ENCODE assay signal across 9 cellular contexts in the genomic region with DNA sequence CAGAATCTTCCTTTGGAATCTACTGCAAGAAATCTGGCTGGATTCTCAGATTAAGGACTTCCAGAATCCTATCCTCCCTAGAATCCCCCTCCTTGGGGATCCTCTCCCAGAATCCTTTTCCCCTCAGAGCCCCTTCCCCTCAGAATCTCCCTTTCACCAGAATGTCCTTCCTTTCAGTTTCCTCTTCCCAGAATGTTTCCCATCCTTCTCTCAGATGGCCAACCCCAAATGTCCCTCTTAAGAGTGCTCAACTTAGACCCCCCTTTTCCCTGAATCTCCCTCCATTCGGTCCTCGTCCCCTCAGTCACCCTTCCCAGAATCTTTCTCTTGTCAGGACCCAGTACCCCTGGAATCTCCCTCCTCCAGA. TPM values are rescaled to one million over a fixed set of nuclear protein-coding genes. Genes with fewer than 3 reads are reported as not detected.
DNase-seq lines count a peak whose midpoint lies in the region; ATAC-seq, FAIRE-seq and TF ChIP-seq lines count a peak whose summit lies in the region.
"Had no signal": no experiment of that assay in that cellular context is flagged by ENCODE, and none has a peak within 500 bp of the region (broad histone marks: within the 10 kb centered on the region; RNA-seq: fewer than 3 reads in every experiment).

No MANE protein-coding gene starts in this region.

- peaks cover 34% of the 10 kb centered on the region for H3K36me3 Mint-ChIP-seq in activated CD8-positive, alpha-beta memory T cell treated with anti-CD3 and anti-CD28 coated beads, Interleukin-2, amount 10 ng/mL, durations not matched to agents 7 days and 5 days

- no peak overlapping the region for H2AFZ ChIP-seq in HepG2 (ENCODE audit: low read length)

- peaks cover 50% of the 10 kb centered on the region for H3K4me1 Mint-ChIP-seq in activated CD8-positive, alpha-beta memory T cell treated with anti-CD3 and anti-CD28 coated beads, Interleukin-2, amount 10 ng/mL, durations not matched to agents 7 days and 5 days

- H3K4me1 ChIP-seq in HepG2 (ENCODE audit: insufficient read depth, low read length) = peaks cover 73% of the 10 kb centered on the region
- H3K4me1 ChIP-seq in thymus (ENCODE audit: control insufficient read depth, insufficient read depth, low read length) = peaks cover 11% of the 10 kb centered on the region

- TF ChIP-seq POLR2A in HepG2 (IDR thresholded peaks at IDR 0.05; ENCODE audit: insufficient read depth in 1 of 2, low read depth in 2 of 2, low read length in 2 of 2) = no peak

- peak overlapping the region; percentile 99 for H3K9ac ChIP-seq in HepG2 (ENCODE audit: insufficient read depth, low read depth, low read length)

- peaks cover 24% of the 10 kb centered on the region for H3K79me2 ChIP-seq in HepG2 (ENCODE audit: insufficient read depth, low read length)

- FAIRE-seq in HepG2 (lab: Jason Lieb, UNC) = no peak
- FAIRE-seq: colon had no signal

- H4K20me1 ChIP-seq in HepG2 (ENCODE audit: insufficient read depth, low read length) = peaks cover 29% of the 10 kb centered on the region

- DNase-seq in activated CD8-positive, alpha-beta memory T cell treated with anti-CD3 and anti-CD28 coated beads, Interleukin-2, amount 10 ng/mL, durations not matched to agents 7 days and 5 days = no peak
- DNase-seq in activated CD8-positive, alpha-beta memory T cell treated with anti-CD3 and anti-CD28 coated beads for 24 hours = no peak
- DNase-seq in HepG2 (ENCODE audit: low spot score) (no peak), NCI-H1092 (lab: John Stamatoyannopoulos, UW) (no peak)

- no peak for TF ChIP-seq CTCF in HepG2 (CRISPR knock-in tag; IDR thresholded peaks at IDR 0.05)

- in situ Hi-C loops in HepG2 (cut with HindIII; ENCODE audit: extremely low pct_ligation_motif_present, low pct_unique_long_range_greater_than_20kb) = no loop called here

- WGBS in HepG2 (ENCODE audit: low lambda C conversion rate) = 1% methylated on average over 2 of the region's 2 CpGs
- WGBS in thymus = 6% methylated on average over 2 of the region's 2 CpGs

- H3K4me3 Mint-ChIP-seq in activated CD8-positive, alpha-beta memory T cell treated with anti-CD3 and anti-CD28 coated beads, Interleukin-2, amount 10 ng/mL, durations not matched to agents 7 days and 5 days = peak overlapping the region; percentile 99

- no peak for TF ChIP-seq RAD21 in HepG2 (CRISPR knock-in tag; IDR thresholded peaks at IDR 0.05)

- intact Hi-C loops in HepG2 (cut with micrococcal nuclease; ENCODE audit: unreplicated experiment) = no loop called here

- no peaks in the 10 kb centered on the region for H3K9me3 ChIP-seq in HepG2 (ENCODE audit: low read length)
- no peaks in the 10 kb centered on the region for H3K9me3 ChIP-seq in thymus (ENCODE audit: control insufficient read depth)

- no peaks in the 10 kb centered on the region for H3K9me3 Mint-ChIP-seq in activated CD8-positive, alpha-beta memory T cell treated with anti-CD3 and anti-CD28 coated beads, Interleukin-2, amount 10 ng/mL, durations not matched to agents 7 days and 5 days (ENCODE audit: low read depth)

- peaks cover 4% of the 10 kb centered on the region for H3K27me3 Mint-ChIP-seq in activated CD8-positive, alpha-beta memory T cell treated with anti-CD3 and anti-CD28 coated beads, Interleukin-2, amount 10 ng/mL, durations not matched to agents 7 days and 5 days

- ATAC-seq in activated CD8-positive, alpha-beta memory T cell treated with anti-CD3 and anti-CD28 coated beads, Interleukin-2, amount 10 ng/mL, durations not matched to agents 7 days and 5 days = no peak
- ATAC-seq in HepG2 = no peak
- ATAC-seq in GM19467 (IDR thresholded peaks at IDR 0.05; ENCODE audit: unreplicated experiment) = no peak
- no peak for ATAC-seq in HG02852 (IDR thresholded peaks at IDR 0.05; ENCODE audit: unreplicated experiment)

- no peak for TF ChIP-seq EP300 in HepG2 (IDR thresholded peaks at IDR 0.05; ENCODE audit: low read depth in 2 of 2, low read length in 2 of 2)
- no peak for TF ChIP-seq EP300 in HepG2 (CRISPR knock-in tag; IDR thresholded peaks at IDR 0.05; ENCODE audit: borderline replicate concordance)

- POLR2A ChIA-PET in HepG2 (lab: Yijun Ruan, JAX) = interaction anchor here (0.6 to 1.8 kb wide), 39 partner anchors 8 to 534 kb away, joined by 3 to 78 read pairs (median 5); a partner anchor contains a TSS

- H3K27me3 ChIP-seq in HepG2 (ENCODE audit: control insufficient read depth in 1 of 2, insufficient read depth in 2 of 2, low read length in 2 of 2) = no peaks in the 10 kb centered on the region; a peak in 1 of 5 replicates
- no peaks in the 10 kb centered on the region for H3K27me3 ChIP-seq in thymus (ENCODE audit: control insufficient read depth, insufficient read depth)

- H3K4me2 ChIP-seq in HepG2 (ENCODE audit: low read depth, low read length) = peak overlapping the region; percentile 95

- H3K4me3 ChIP-seq in HepG2 (replicated peaks in 1 of 3; ENCODE audit: insufficient read depth in 1 of 3, low read depth in 2 of 3, low read length in 3 of 3) = peak overlapping the region; percentile 64 to 99 (median 77)
- peak overlapping the region; percentile 86 for H3K4me3 ChIP-seq in thymus (ENCODE audit: low read length)

- CTCF ChIA-PET in activated CD8-positive, alpha-beta memory T cell treated with anti-CD3 and anti-CD28 coated beads, Interleukin-2, amount 10 ng/mL, durations not matched to agents 7 days and 5 days (lab: Charles Lee) = interaction anchor here (0.6 to 3.4 kb wide), 15 partner anchors 8 to 534 kb away, joined by 3 to 20 read pairs (median 5); a partner anchor contains a TSS
- CTCF ChIA-PET in HepG2 (lab: Yijun Ruan, JAX; ENCODE audit: low intra/inter-chr PET ratio, low total read pairs) = no interaction called here

- H3K27ac Mint-ChIP-seq in activated CD8-positive, alpha-beta memory T cell treated with anti-CD3 and anti-CD28 coated beads, Interleukin-2, amount 10 ng/mL, durations not matched to agents 7 days and 5 days = peak overlapping the region; percentile 99

- H3K36me3 ChIP-seq in HepG2 (replicated peaks in 1 of 2; ENCODE audit: control insufficient read depth in 1 of 2, insufficient read depth in 2 of 2, low read length in 2 of 2) (peaks cover 11 to 26% of the 10 kb centered on the region in 2 experiments), thymus (ENCODE audit: control insufficient read depth, insufficient read depth) (peaks cover 26% of the 10 kb centered on the region)

- H3K27ac ChIP-seq in angular gyrus (ENCODE audit: low read depth, low read length) (peak overlapping the region; percentile 90), HepG2 (ENCODE audit: extremely low read length, insufficient read depth, low read length) (peak overlapping the region; percentile 88), thymus (ENCODE audit: low read depth) (peak overlapping the region; percentile 94)

- BruUV-seq in HepG2 (replicated peaks; lab: Mats Ljungman, UMichigan) = TSS peak; percentile 99

RNA-seq across cellular contexts. Expression of a gene that starts 0.6 kb away (rescaled TPM):
- 1,000 to 10,000 TPM; 1,815 to 2,117 TPM for total RNA-seq in activated CD8-positive, alpha-beta memory T cell treated with anti-CD3 and anti-CD28 coated beads, Interleukin-2, amount 10 ng/mL, durations not matched to agents 7 days and 5 days
- total RNA-seq in HepG2 (2016; rRNA removed; fragmentation: Illumina TruSeq; extraction: Trizol) = 488 and 790 TPM in 2 replicates
- 875 and 1,100 TPM in 2 replicates for total RNA-seq in HepG2 (2016; cell fraction: cytosol; rRNA removed; fragmentation: Illumina TruSeq; extraction: Trizol; ENCODE audit: low read depth)
- total RNA-seq in HepG2 (2016; cell fraction: insoluble cytoplasmic fraction; rRNA removed; fragmentation: Illumina TruSeq; extraction: Trizol) = 524 and 648 TPM in 2 replicates
- 1,389 and 1,434 TPM in 2 replicates for total RNA-seq in HepG2 (2016; cell fraction: membrane; rRNA removed; fragmentation: Illumina TruSeq; extraction: Trizol)
- total RNA-seq in HepG2 (2016; cell fraction: nucleus; rRNA removed; fragmentation: Illumina TruSeq; extraction: Trizol) = 216 and 289 TPM in 2 replicates
- polyA plus RNA-seq in HepG2 (2011; rRNA removed) (2,583 and 2,596 TPM in 2 replicates), thymus (3,143 TPM)
- 6,196 and 9,335 TPM in 2 replicates for polyA plus RNA-seq in HepG2 (2011; cell fraction: cytosol; rRNA removed)
- polyA plus RNA-seq in HepG2 (2011; cell fraction: nucleus; rRNA removed) = 2,074 and 2,083 TPM in 2 replicates
- 3,042 and 3,601 TPM in 2 replicates for polyA plus RNA-seq in HepG2 (2012)
- polyA plus RNA-seq in HepG2 (2016; cell fraction: cytosol; fragmentation: Illumina TruSeq; extraction: Trizol; ENCODE audit: low read depth) = 3,994 and 4,562 TPM in 2 replicates
- 2,744 and 2,812 TPM in 2 replicates for polyA plus RNA-seq in HepG2 (2016; cell fraction: insoluble cytoplasmic fraction; fragmentation: Illumina TruSeq; extraction: Trizol; ENCODE audit: low read depth)
- polyA plus RNA-seq in HepG2 (2016; cell fraction: membrane; fragmentation: Illumina TruSeq; extraction: Trizol; ENCODE audit: low read depth) = 5,655 and 5,989 TPM in 2 replicates
- 1,642 and 1,701 TPM in 2 replicates for polyA plus RNA-seq in HepG2 (2016; cell fraction: nucleus; fragmentation: Illumina TruSeq; extraction: Trizol; ENCODE audit: insufficient read depth, low read depth)
- polyA minus RNA-seq in HepG2 (2011; rRNA and poly(A)+ RNA removed; ENCODE audit: low replicate concordance) = 2,434 and 2,985 TPM in 2 replicates
- 1,333 and 1,373 TPM in 2 replicates for polyA minus RNA-seq in HepG2 (2011; cell fraction: cytosol; rRNA and poly(A)+ RNA removed)
- polyA minus RNA-seq in HepG2 (2011; cell fraction: nucleus; rRNA and poly(A)+ RNA removed) = 311 and 415 TPM in 2 replicates

RNA-seq across cellular contexts. Expression of a gene that starts 9.0 kb away (rescaled TPM):
- total RNA-seq in activated CD8-positive, alpha-beta memory T cell treated with anti-CD3 and anti-CD28 coated beads, Interleukin-2, amount 10 ng/mL, durations not matched to agents 7 days and 5 days = 100 to 1,000 TPM; 144 to 181 TPM
- total RNA-seq in HepG2 (2016; rRNA removed; fragmentation: Illumina TruSeq; extraction: Trizol) = 34.9 and 48.2 TPM in 2 replicates
- 10.1 and 10.2 TPM in 2 replicates for total RNA-seq in HepG2 (2016; cell fraction: cytosol; rRNA removed; fragmentation: Illumina TruSeq; extraction: Trizol; ENCODE audit: low read depth)
- total RNA-seq in HepG2 (2016; cell fraction: insoluble cytoplasmic fraction; rRNA removed; fragmentation: Illumina TruSeq; extraction: Trizol) = 31.0 and 56.4 TPM in 2 replicates
- 24.1 and 24.5 TPM in 2 replicates for total RNA-seq in HepG2 (2016; cell fraction: membrane; rRNA removed; fragmentation: Illumina TruSeq; extraction: Trizol)
- total RNA-seq in HepG2 (2016; cell fraction: nucleus; rRNA removed; fragmentation: Illumina TruSeq; extraction: Trizol) = 40.8 and 47.1 TPM in 2 replicates
- polyA plus RNA-seq in HepG2 (2011; rRNA removed) (49.0 and 51.7 TPM in 2 replicates), thymus (203 TPM)
- polyA plus RNA-seq in HepG2 (2011; cell fraction: cytosol; rRNA removed) = 25.7 and 31.7 TPM in 2 replicates
- polyA plus RNA-seq in HepG2 (2011; cell fraction: nucleus; rRNA removed) = 253 and 283 TPM in 2 replicates
- 67.2 and 69.5 TPM in 2 replicates for polyA plus RNA-seq in HepG2 (2012)
- polyA plus RNA-seq in HepG2 (2016; cell fraction: cytosol; fragmentation: Illumina TruSeq; extraction: Trizol; ENCODE audit: low read depth) = 6.0 and 6.1 TPM in 2 replicates
- polyA plus RNA-seq in HepG2 (2016; cell fraction: insoluble cytoplasmic fraction; fragmentation: Illumina TruSeq; extraction: Trizol; ENCODE audit: low read depth) = 36.5 and 56.7 TPM in 2 replicates
- 12.5 and 14.4 TPM in 2 replicates for polyA plus RNA-seq in HepG2 (2016; cell fraction: membrane; fragmentation: Illumina TruSeq; extraction: Trizol; ENCODE audit: low read depth)
- polyA plus RNA-seq in HepG2 (2016; cell fraction: nucleus; fragmentation: Illumina TruSeq; extraction: Trizol; ENCODE audit: insufficient read depth, low read depth) = 151 and 174 TPM in 2 replicates
- 47.0 and 62.8 TPM in 2 replicates for polyA minus RNA-seq in HepG2 (2011; rRNA and poly(A)+ RNA removed; ENCODE audit: low replicate concordance)
- polyA minus RNA-seq in HepG2 (2011; cell fraction: cytosol; rRNA and poly(A)+ RNA removed) = 24.6 and 28.9 TPM in 2 replicates
- polyA minus RNA-seq in HepG2 (2011; cell fraction: nucleus; rRNA and poly(A)+ RNA removed) = 41.6 and 42.1 TPM in 2 replicates

RNA-seq across cellular contexts. Expression of a gene that starts 23.9 kb away (rescaled TPM):
- total RNA-seq in activated CD8-positive, alpha-beta memory T cell treated with anti-CD3 and anti-CD28 coated beads, Interleukin-2, amount 10 ng/mL, durations not matched to agents 7 days and 5 days = 10 to 100 TPM; 57.9 to 73.9 TPM
- 3.6 and 5.2 TPM in 2 replicates for total RNA-seq in HepG2 (2016; rRNA removed; fragmentation: Illumina TruSeq; extraction: Trizol)
- total RNA-seq in HepG2 (2016; cell fraction: cytosol; rRNA removed; fragmentation: Illumina TruSeq; extraction: Trizol; ENCODE audit: low read depth) = 0.51 and 1.9 TPM in 2 replicates
- total RNA-seq in HepG2 (2016; cell fraction: insoluble cytoplasmic fraction; rRNA removed; fragmentation: Illumina TruSeq; extraction: Trizol) = 3.1 and 4.0 TPM in 2 replicates
- 2.0 and 3.5 TPM in 2 replicates for total RNA-seq in HepG2 (2016; cell fraction: membrane; rRNA removed; fragmentation: Illumina TruSeq; extraction: Trizol)
- total RNA-seq in HepG2 (2016; cell fraction: nucleus; rRNA removed; fragmentation: Illumina TruSeq; extraction: Trizol) = 6.8 TPM in 2 replicates
- polyA plus RNA-seq in HepG2 (2011; rRNA removed) = 6.8 and 7.8 TPM in 2 replicates
- polyA plus RNA-seq in HepG2 (2011; cell fraction: cytosol; rRNA removed) = 1.9 and 2.4 TPM in 2 replicates
- polyA plus RNA-seq in HepG2 (2011; cell fraction: nucleus; rRNA removed) = 30.6 and 32.3 TPM in 2 replicates
- polyA plus RNA-seq in HepG2 (2012) = 5.1 and 11.3 TPM in 2 replicates
- polyA plus RNA-seq in HepG2 (2016; cell fraction: cytosol; fragmentation: Illumina TruSeq; extraction: Trizol; ENCODE audit: low read depth) = 0.75 and 1.5 TPM in 2 replicates
- polyA plus RNA-seq in HepG2 (2016; cell fraction: insoluble cytoplasmic fraction; fragmentation: Illumina TruSeq; extraction: Trizol; ENCODE audit: low read depth) = 2.8 and 5.1 TPM in 2 replicates
- polyA plus RNA-seq in HepG2 (2016; cell fraction: membrane; fragmentation: Illumina TruSeq; extraction: Trizol; ENCODE audit: low read depth) = 2.6 and 3.5 TPM in 2 replicates
- polyA plus RNA-seq in HepG2 (2016; cell fraction: nucleus; fragmentation: Illumina TruSeq; extraction: Trizol; ENCODE audit: insufficient read depth, low read depth) = 17.4 and 28.3 TPM in 2 replicates
- 6.5 and 8.4 TPM in 2 replicates for polyA minus RNA-seq in HepG2 (2011; rRNA and poly(A)+ RNA removed; ENCODE audit: low replicate concordance)
- polyA minus RNA-seq in HepG2 (2011; cell fraction: cytosol; rRNA and poly(A)+ RNA removed) = 6.3 and 8.3 TPM in 2 replicates
- polyA minus RNA-seq in HepG2 (2011; cell fraction: nucleus; rRNA and poly(A)+ RNA removed) = 18.9 and 20.1 TPM in 2 replicates
- polyA plus RNA-seq in thymus = 30.8 TPM

RNA-seq across cellular contexts. Expression of a gene that starts 29.7 kb away (rescaled TPM):
- 100 to 1,000 TPM in 1 of 2 experiments, 10 to 100 TPM in 1; 45.1 to 107 TPM for total RNA-seq in activated CD8-positive, alpha-beta memory T cell treated with anti-CD3 and anti-CD28 coated beads, Interleukin-2, amount 10 ng/mL, durations not matched to agents 7 days and 5 days
- total RNA-seq in HepG2 (2016; rRNA removed; fragmentation: Illumina TruSeq; extraction: Trizol) = 0.81 and 1.7 TPM in 2 replicates
- 1.2 and 1.4 TPM in 2 replicates for total RNA-seq in HepG2 (2016; cell fraction: cytosol; rRNA removed; fragmentation: Illumina TruSeq; extraction: Trizol; ENCODE audit: low read depth)
- total RNA-seq in HepG2 (2016; cell fraction: insoluble cytoplasmic fraction; rRNA removed; fragmentation: Illumina TruSeq; extraction: Trizol) = 0.52 and 1.3 TPM in 2 replicates
- 1.9 and 2.1 TPM in 2 replicates for total RNA-seq in HepG2 (2016; cell fraction: membrane; rRNA removed; fragmentation: Illumina TruSeq; extraction: Trizol)
- total RNA-seq in HepG2 (2016; cell fraction: nucleus; rRNA removed; fragmentation: Illumina TruSeq; extraction: Trizol) = 1.1 and 2.6 TPM in 2 replicates
- polyA plus RNA-seq in HepG2 (2011; rRNA removed) (1.4 and 2.1 TPM in 2 replicates), thymus (250 TPM)
- 2.1 TPM in 2 replicates for polyA plus RNA-seq in HepG2 (2011; cell fraction: cytosol; rRNA removed)
- polyA plus RNA-seq in HepG2 (2011; cell fraction: nucleus; rRNA removed) = 10.8 and 12.7 TPM in 2 replicates
- 9.4 and 10.6 TPM in 2 replicates for polyA plus RNA-seq in HepG2 (2012)
- polyA plus RNA-seq in HepG2 (2016; cell fraction: cytosol; fragmentation: Illumina TruSeq; extraction: Trizol; ENCODE audit: low read depth) = 1.1 and 1.3 TPM in 2 replicates
- polyA plus RNA-seq in HepG2 (2016; cell fraction: insoluble cytoplasmic fraction; fragmentation: Illumina TruSeq; extraction: Trizol; ENCODE audit: low read depth) = 2.3 and 4.1 TPM in 2 replicates
- 1.9 and 2.8 TPM in 2 replicates for polyA plus RNA-seq in HepG2 (2016; cell fraction: membrane; fragmentation: Illumina TruSeq; extraction: Trizol; ENCODE audit: low read depth)
- 6.2 and 8.4 TPM in 2 replicates for polyA plus RNA-seq in HepG2 (2016; cell fraction: nucleus; fragmentation: Illumina TruSeq; extraction: Trizol; ENCODE audit: insufficient read depth, low read depth)
- polyA minus RNA-seq in HepG2 (2011; rRNA and poly(A)+ RNA removed; ENCODE audit: low replicate concordance) = 4.1 and 5.5 TPM in 2 replicates
- polyA minus RNA-seq in HepG2 (2011; cell fraction: cytosol; rRNA and poly(A)+ RNA removed) = 7.8 and 9.2 TPM in 2 replicates
- polyA minus RNA-seq in HepG2 (2011; cell fraction: nucleus; rRNA and poly(A)+ RNA removed) = 4.1 and 6.0 TPM in 2 replicates

RNA-seq across cellular contexts. Expression of a gene that starts 44.3 kb away (rescaled TPM):
- 10 to 100 TPM; 59.6 to 83.9 TPM for total RNA-seq in activated CD8-positive, alpha-beta memory T cell treated with anti-CD3 and anti-CD28 coated beads, Interleukin-2, amount 10 ng/mL, durations not matched to agents 7 days and 5 days
- 89.1 and 91.1 TPM in 2 replicates for total RNA-seq in HepG2 (2016; rRNA removed; fragmentation: Illumina TruSeq; extraction: Trizol)
- 37.5 and 47.3 TPM in 2 replicates for total RNA-seq in HepG2 (2016; cell fraction: cytosol; rRNA removed; fragmentation: Illumina TruSeq; extraction: Trizol; ENCODE audit: low read depth)
- total RNA-seq in HepG2 (2016; cell fraction: insoluble cytoplasmic fraction; rRNA removed; fragmentation: Illumina TruSeq; extraction: Trizol) = 85.4 and 88.5 TPM in 2 replicates
- 43.0 and 47.2 TPM in 2 replicates for total RNA-seq in HepG2 (2016; cell fraction: membrane; rRNA removed; fragmentation: Illumina TruSeq; extraction: Trizol)
- total RNA-seq in HepG2 (2016; cell fraction: nucleus; rRNA removed; fragmentation: Illumina TruSeq; extraction: Trizol) = 57.0 and 65.5 TPM in 2 replicates
- polyA plus RNA-seq in HepG2 (2011; rRNA removed) = 90.0 and 92.5 TPM in 2 replicates
- 85.2 and 108 TPM in 2 replicates for polyA plus RNA-seq in HepG2 (2011; cell fraction: cytosol; rRNA removed)
- polyA plus RNA-seq in HepG2 (2011; cell fraction: nucleus; rRNA removed) = 135 and 143 TPM in 2 replicates
- polyA plus RNA-seq in HepG2 (2012) = 65.0 and 84.2 TPM in 2 replicates
- polyA plus RNA-seq in HepG2 (2016; cell fraction: cytosol; fragmentation: Illumina TruSeq; extraction: Trizol; ENCODE audit: low read depth) = 41.8 and 47.0 TPM in 2 replicates
- 88.6 and 92.5 TPM in 2 replicates for polyA plus RNA-seq in HepG2 (2016; cell fraction: insoluble cytoplasmic fraction; fragmentation: Illumina TruSeq; extraction: Trizol; ENCODE audit: low read depth)
- 38.0 and 40.4 TPM in 2 replicates for polyA plus RNA-seq in HepG2 (2016; cell fraction: membrane; fragmentation: Illumina TruSeq; extraction: Trizol; ENCODE audit: low read depth)
- polyA plus RNA-seq in HepG2 (2016; cell fraction: nucleus; fragmentation: Illumina TruSeq; extraction: Trizol; ENCODE audit: insufficient read depth, low read depth) = 111 and 123 TPM in 2 replicates
- polyA minus RNA-seq in HepG2 (2011; rRNA and poly(A)+ RNA removed; ENCODE audit: low replicate concordance) = 121 and 194 TPM in 2 replicates
- polyA minus RNA-seq in HepG2 (2011; cell fraction: cytosol; rRNA and poly(A)+ RNA removed) = 41.5 and 44.7 TPM in 2 replicates
- polyA minus RNA-seq in HepG2 (2011; cell fraction: nucleus; rRNA and poly(A)+ RNA removed) = 42.4 and 52.5 TPM in 2 replicates
- polyA plus RNA-seq in thymus = 44.0 TPM

Comparison
In these comparisons a context has a peak if more than half of its experiments do, and no peak if none do; other contexts are left out.
1. RNA of a gene that starts 23.9 kb away (total RNA-seq): 57.9 to 73.9 TPM in activated CD8-positive, alpha-beta memory T cell treated with anti-CD3 and anti-CD28 coated beads, Interleukin-2, amount 10 ng/mL, durations not matched to agents 7 days and 5 days; 0.51 to 6.8 TPM in HepG2; every median in the first group is over 4 times any median in the second.
2. Peak in every context shown above with its lines, with median percentiles within 50 percentile points of each other: H3K27ac ChIP-seq.